Comparison of ENCODE assay signal across 16 cellular contexts in genomic region chr10:31876616-31877352, GRCh38. TPM values are rescaled to one million over a fixed set of nuclear protein-coding genes. Genes with fewer than 3 reads are reported as not detected.
DNase-seq lines count a peak whose midpoint lies in the region; ATAC-seq and TF ChIP-seq lines count a peak whose summit lies in the region.
"Had no signal": no experiment of that assay in that cellular context is flagged by ENCODE, and none has a peak within 500 bp of the region (broad histone marks: within the 10 kb centered on the region; RNA-seq: fewer than 3 reads in every experiment).

No MANE protein-coding gene starts in this region.

- H3K79me1 ChIP-seq in H9 (ENCODE audit: insufficient read depth, low read depth, low read length, poor library complexity, severe bottlenecking), result no peaks in the 10 kb centered on the region

- no peaks in the 10 kb centered on the region for H3K36me3 ChIP-seq in Caco-2 (ENCODE audit: control insufficient read depth, insufficient read depth, low read length)

- no peak overlapping the region for H2BK120ac ChIP-seq in H9 (ENCODE audit: low read depth, low read length, poor library complexity, severe bottlenecking)

- ATAC-seq in activated CD4-positive, alpha-beta T cell treated with anti-CD3 and anti-CD28 coated beads for 36 hours, result peak; percentile 60
- no peak for ATAC-seq in GM18868 (IDR thresholded peaks at IDR 0.05; ENCODE audit: unreplicated experiment)
- ATAC-seq: left lobe of liver had no signal

- no peak overlapping the region for H2BK12ac ChIP-seq in H9 (ENCODE audit: insufficient read length, low read depth, low read length)

- no TSS peak for BruUV-seq in Caco-2 (replicated peaks; lab: Mats Ljungman, UMichigan)

- H3K4me3 Mint-ChIP-seq in activated CD4-positive, alpha-beta T cell treated with anti-CD3 and anti-CD28 coated beads for 36 hours, result peak overlapping the region; percentile 12
- H3K4me3 Mint-ChIP-seq in H9 (no peak overlapping the region), brain (no peak overlapping the region), Caco-2 (ENCODE audit: unreplicated experiment) (no peak overlapping the region)
- H3K4me3 Mint-ChIP-seq: activated B cell treated with CpG ODN at 0.5 μM for 24 hours; stimulated activated naive B cell treated with anti-CD40 and anti-IgM and Interleukin-4, amounts not matched to agents 10 μg/mL and 1 μg/mL and 100 μg/mL, for 72 hours had no signal

- H3K18ac ChIP-seq in H9 (ENCODE audit: insufficient read length, low read depth, low read length), result no peak overlapping the region

- no peak overlapping the region for H3K23ac ChIP-seq in H9 (ENCODE audit: insufficient read length, low read depth, low read length)

- CTCF ChIA-PET in activated CD4-positive, alpha-beta T cell treated with anti-CD3 and anti-CD28 coated beads for 36 hours (lab: Charles Lee), result interaction anchor here (3.5 kb wide), 1 partner anchor 14 kb away, joined by 14 read pairs; no protein-coding TSS in a partner anchor
- CTCF ChIA-PET in Caco-2 (lab: Charles Lee), result no interaction called here

- no peak overlapping the region for H3K14ac ChIP-seq in H9 (ENCODE audit: insufficient read depth, low read length)

- H4K8ac ChIP-seq in H9 (replicated peaks; ENCODE audit: insufficient read length, low read depth, low read length), result no peak overlapping the region

- H2BK15ac ChIP-seq in H9 (ENCODE audit: low read depth, low read length), result no peak overlapping the region

- H3K4me2 ChIP-seq in H9 (ENCODE audit: insufficient read depth, insufficient read length, low read length), result no peak overlapping the region
- H3K4me2 ChIP-seq: KMS-11, smooth muscle cell had no signal

- H3K56ac ChIP-seq in H9 (ENCODE audit: insufficient read length, low read depth, low read length), result no peak overlapping the region

- no peak overlapping the region for H4K91ac ChIP-seq in H9 (ENCODE audit: insufficient read length, low read depth, low read length)

- TF ChIP-seq CTCF in H9 (conservative IDR thresholded peaks at IDR 0.05) (no peak), brain (conservative IDR thresholded peaks at IDR 0.05) (no peak), Caco-2 (IDR thresholded peaks at IDR 0.05; ENCODE audit: insufficient read depth in 1 of 2, low read depth in 1 of 2, low read length in 1 of 2, severe bottlenecking in 1 of 2, unreplicated experiment in 1 of 2) (no peak)

- no peak overlapping the region for H2AFZ ChIP-seq in H9 (ENCODE audit: low read length)

- peak overlapping the region; percentile 62 for H3K27ac Mint-ChIP-seq in activated CD4-positive, alpha-beta T cell treated with anti-CD3 and anti-CD28 coated beads for 36 hours
- H3K27ac Mint-ChIP-seq in H9, result peak overlapping the region in 2 of 3 experiments; percentile 4 to 67; a peak in 6 of 7 replicates
- H3K27ac Mint-ChIP-seq in brain, result peak overlapping the region in 3 of 5 experiments; percentile 4 to 46 (median 18)
- no peak overlapping the region for H3K27ac Mint-ChIP-seq in Caco-2 (ENCODE audit: unreplicated experiment)
- H3K27ac Mint-ChIP-seq: activated B cell treated with CpG ODN at 0.5 μM for 24 hours; CD4-positive, CD25-positive, alpha-beta regulatory T cell; stimulated activated naive B cell treated with anti-CD40 and anti-IgM and Interleukin-4, amounts not matched to agents 10 μg/mL and 1 μg/mL and 100 μg/mL, for 72 hours had no signal

- H3K9me3 Mint-ChIP-seq in activated CD4-positive, alpha-beta T cell treated with anti-CD3 and anti-CD28 coated beads for 36 hours (ENCODE audit: low read depth), result no peaks in the 10 kb centered on the region
- H3K9me3 Mint-ChIP-seq in H9, result no peaks in the 10 kb centered on the region
- no peaks in the 10 kb centered on the region for H3K9me3 Mint-ChIP-seq in brain
- no peaks in the 10 kb centered on the region for H3K9me3 Mint-ChIP-seq in Caco-2 (ENCODE audit: unreplicated experiment)
- H3K9me3 Mint-ChIP-seq: activated B cell treated with CpG ODN at 0.5 μM for 24 hours; CD4-positive, CD25-positive, alpha-beta regulatory T cell; stimulated activated naive B cell treated with anti-CD40 and anti-IgM and Interleukin-4, amounts not matched to agents 10 μg/mL and 1 μg/mL and 100 μg/mL, for 72 hours had no signal

- no peak overlapping the region for H3K9ac ChIP-seq in H9 (ENCODE audit: extremely low read depth, insufficient read length, low read length)
- H3K9ac ChIP-seq: KMS-11 had no signal

- no peak overlapping the region for H2BK5ac ChIP-seq in H9 (ENCODE audit: insufficient read length, low read length)

- no peak overlapping the region for H4K5ac ChIP-seq in H9 (ENCODE audit: insufficient read length, low read depth, low read length)

- no peaks in the 10 kb centered on the region for H3K23me2 ChIP-seq in H9 (ENCODE audit: insufficient read length, low read depth, low read length, poor library complexity, severe bottlenecking)

- no peaks in the 10 kb centered on the region for H3K27me3 Mint-ChIP-seq in activated CD4-positive, alpha-beta T cell treated with anti-CD3 and anti-CD28 coated beads for 36 hours
- H3K27me3 Mint-ChIP-seq in H9 (ENCODE audit: low read depth) (no peaks in the 10 kb centered on the region), brain (no peaks in the 10 kb centered on the region), Caco-2 (ENCODE audit: insufficient read depth, unreplicated experiment) (no peaks in the 10 kb centered on the region)
- H3K27me3 Mint-ChIP-seq: activated B cell treated with CpG ODN at 0.5 μM for 24 hours; CD4-positive, CD25-positive, alpha-beta regulatory T cell; stimulated activated naive B cell treated with anti-CD40 and anti-IgM and Interleukin-4, amounts not matched to agents 10 μg/mL and 1 μg/mL and 100 μg/mL, for 72 hours had no signal

- H3K27me3 ChIP-seq in H9 (ENCODE audit: insufficient read depth, low read length) (no peaks in the 10 kb centered on the region), Caco-2 (replicated peaks; ENCODE audit: control insufficient read depth, insufficient read depth, low read length) (no peaks in the 10 kb centered on the region)

- no peak for DNase-seq in activated CD4-positive, alpha-beta T cell treated with anti-CD3 and anti-CD28 coated beads for 36 hours
- DNase-seq in activated CD4-positive, alpha-beta T cell treated with anti-CD3 and anti-CD28 coated beads, Interleukin-2, amount 50 U/mL, for 48 hours, result no peak
- DNase-seq in H9 (no peak), pons (ENCODE audit: low spot score) (peak; percentile 72), Caco-2 (no peak), T1000 (lab: John Stamatoyannopoulos, UW) (no peak)
- DNase-seq: activated B cell treated with CpG ODN at 0.5 μM for 24 hours; anterior cingulate cortex; NCI-H226; stimulated activated naive B cell treated with anti-CD40 and anti-IgM and Interleukin-4, amounts not matched to agents 10 μg/mL and 1 μg/mL and 100 μg/mL, for 72 hours had no signal

- H3K36me3 Mint-ChIP-seq in activated CD4-positive, alpha-beta T cell treated with anti-CD3 and anti-CD28 coated beads for 36 hours (ENCODE audit: low read depth), result no peaks in the 10 kb centered on the region
- peaks cover 0 to 3% (median 0%) of the 10 kb centered on the region in 3 experiments; a peak in 1 of 7 replicates for H3K36me3 Mint-ChIP-seq in H9 (ENCODE audit: insufficient read depth in 1 of 3, low read depth in 3 of 3)
- H3K36me3 Mint-ChIP-seq in brain, result peaks cover 7% of the 10 kb centered on the region
- H3K36me3 Mint-ChIP-seq in Caco-2 (ENCODE audit: insufficient read depth, unreplicated experiment), result peaks cover 13% of the 10 kb centered on the region

- no peak overlapping the region for H3K4me3 ChIP-seq in Caco-2 (ENCODE audit: low read depth, low read length)
- H3K4me3 ChIP-seq: smooth muscle cell had no signal

- no peak overlapping the region for H3K27ac ChIP-seq in H9 (ENCODE audit: insufficient read length, low read depth, low read length)
- H3K27ac ChIP-seq: KMS-11 had no signal

- no peak overlapping the region for H3K4ac ChIP-seq in H9 (ENCODE audit: low read depth, low read length)

- WGBS in H9 (ENCODE audit: extremely low coverage, insufficient read length, low lambda C conversion rate), result no CpG with 5 or more reads among the region's 7 CpGs

- POLR2A ChIA-PET in activated CD4-positive, alpha-beta T cell treated with anti-CD3 and anti-CD28 coated beads for 36 hours (lab: Charles Lee), result no interaction called here
- POLR2A ChIA-PET in Caco-2 (lab: Charles Lee), result no interaction called here

- H3K9me3 ChIP-seq in H9 (ENCODE audit: control insufficient read depth, low read depth, low read length) (no peaks in the 10 kb centered on the region), Caco-2 (no peaks in the 10 kb centered on the region)

- no peak overlapping the region for H3T11ph ChIP-seq in H9 (ENCODE audit: low read length)

- intact Hi-C loops in activated CD4-positive, alpha-beta T cell treated with anti-CD3 and anti-CD28 coated beads for 36 hours (cut with DNase I, micrococcal nuclease), result no loop called here
- intact Hi-C loops in Caco-2 (cut with micrococcal nuclease; ENCODE audit: unreplicated experiment), result no loop called here

- peaks cover 35% of the 10 kb centered on the region for H3K4me1 Mint-ChIP-seq in activated CD4-positive, alpha-beta T cell treated with anti-CD3 and anti-CD28 coated beads for 36 hours
- peaks cover 7 to 14% of the 10 kb centered on the region in 2 experiments for H3K4me1 Mint-ChIP-seq in H9
- H3K4me1 Mint-ChIP-seq in brain, result peaks cover 6% of the 10 kb centered on the region
- peaks cover 23% of the 10 kb centered on the region for H3K4me1 Mint-ChIP-seq in Caco-2 (ENCODE audit: low read depth, unreplicated experiment)

- no peaks in the 10 kb centered on the region for H4K20me1 ChIP-seq in H9 (ENCODE audit: control insufficient read depth, insufficient read depth, insufficient read length)

- H2BK20ac ChIP-seq in H9 (ENCODE audit: low read depth, low read length, poor library complexity, severe bottlenecking), result no peak overlapping the region

- H2AK5ac ChIP-seq in H9 (ENCODE audit: insufficient read length, low read length), result no peak overlapping the region

- H3K79me2 ChIP-seq in H9 (ENCODE audit: insufficient read depth, low read length), result no peaks in the 10 kb centered on the region; the same call in 1 of the 2 replicates

- H3K4me1 ChIP-seq in H9 (ENCODE audit: insufficient read depth, low read length) (peaks cover under 1% of the 10 kb centered on the region; the same call in 1 of the 2 replicates), Caco-2 (peaks cover 21% of the 10 kb centered on the region)

RNA-seq across cellular contexts. Expression of gene ARHGAP12, which starts 51.8 kb away (rescaled TPM):
- total RNA-seq in activated CD4-positive, alpha-beta T cell treated with anti-CD3 and anti-CD28 coated beads for 36 hours, result 1 to 10 TPM; 5.5 to 6.4 TPM
- total RNA-seq in H9 (2021) (34.3 and 35.9 TPM in 2 replicates), Caco-2 (2022) (62.3 and 63.1 TPM in 2 replicates)
- polyA plus RNA-seq in brain (ENCODE audit: insufficient read depth, low read depth, low replicate concordance), result 7.1 TPM
